ENCODE assay signal across 28 cellular contexts in the genomic region with DNA sequence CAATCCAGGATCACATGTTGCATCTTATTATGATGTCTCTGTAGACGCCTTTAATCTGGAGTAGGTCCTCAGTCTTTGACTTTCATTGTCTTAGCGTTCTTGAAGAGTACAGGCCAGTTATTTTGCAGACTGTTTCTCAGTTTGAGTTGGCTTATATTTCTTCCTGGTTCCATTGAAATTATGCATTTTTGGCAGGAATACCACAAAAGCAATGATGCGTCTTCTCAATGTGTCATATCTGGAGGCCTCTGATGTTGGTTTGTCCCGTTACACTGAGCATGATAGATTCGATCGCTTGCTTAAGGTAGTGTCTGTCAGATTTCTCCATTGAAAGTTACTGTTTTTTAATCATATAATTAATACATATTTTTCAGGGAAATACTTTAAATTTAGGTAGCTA.
"Had no signal": no experiment of that assay in that cellular context is flagged by ENCODE, and none has a peak within 500 bp of the region (broad histone marks: within the 10 kb centered on the region; RNA-seq: fewer than 3 reads in every experiment).

No MANE protein-coding gene starts in this region.

- H3K27me3 ChIP-seq: pancreas, suprapubic skin, tibial artery, upper lobe of right lung had no signal

- FAIRE-seq: keratinocyte, pancreas, urothelium cell line had no signal

- ATAC-seq: naive thymus-derived CD8-positive, alpha-beta T cell; pancreas; sciatic nerve; stimulated activated effector memory CD8-positive, alpha-beta T cell treated with anti-CD3 and anti-CD28 coated beads, Interleukin-12 subunit alpha, Interleukin-12 subunit beta, amount 100 ng/mL, for 72 hours; upper lobe of right lung had no signal

- H3K27me3 Mint-ChIP-seq: stimulated activated naive CD8-positive, alpha-beta T cell treated with anti-CD3 and anti-CD28 coated beads, Interleukin-15, Interleukin-2, amounts not matched to agents 100 ng/mL and 50 ng/mL, for 24 hours had no signal

- H3K27ac Mint-ChIP-seq: memory B cell; naive thymus-derived CD8-positive, alpha-beta T cell; nephron; stimulated activated effector memory CD8-positive, alpha-beta T cell treated with anti-CD3 and anti-CD28 coated beads, Interleukin-12 subunit alpha, Interleukin-12 subunit beta, amount 100 ng/mL, for 72 hours; stimulated activated naive CD8-positive, alpha-beta T cell treated with anti-CD3 and anti-CD28 coated beads, Interleukin-15, Interleukin-2, amounts not matched to agents 100 ng/mL and 50 ng/mL, for 24 hours had no signal

- H3K4me3 Mint-ChIP-seq: memory B cell; naive thymus-derived CD8-positive, alpha-beta T cell; nephron; neural crest cell; stimulated activated effector memory CD8-positive, alpha-beta T cell treated with anti-CD3 and anti-CD28 coated beads, Interleukin-12 subunit alpha, Interleukin-12 subunit beta, amount 100 ng/mL, for 72 hours; stimulated activated naive CD8-positive, alpha-beta T cell treated with anti-CD3 and anti-CD28 coated beads, Interleukin-15, Interleukin-2, amounts not matched to agents 100 ng/mL and 50 ng/mL, for 24 hours had no signal

- DNase-seq: hippocampal formation; left ventricle myocardium inferior; naive thymus-derived CD8-positive, alpha-beta T cell; nucleus accumbens; pancreas; posterior cingulate gyrus; retina; right cardiac atrium; stimulated activated CD4-positive, alpha-beta T cell treated with anti-CD3 and anti-CD28 coated beads, Interleukin-12 subunit alpha, Interleukin-12 subunit beta, amount 100 ng/mL, for 4 hours; stimulated activated CD4-positive, alpha-beta T cell treated with anti-CD3 and anti-CD28 coated beads, Interleukin-15, amount 100 ng/mL, for 24 hours; stimulated activated CD4-positive, alpha-beta T cell treated with anti-CD3 and anti-CD28 coated beads, Interleukin-4, amount 100 ng/mL, for 24 hours; stimulated activated naive CD4-positive, alpha-beta T cell; tibial artery; trophoblast cell; upper lobe of right lung had no signal

- H3K4me3 ChIP-seq: left ventricle myocardium inferior, lung, pancreas, prostate gland, skin epidermis, suprapubic skin, thoracic aorta, tibial artery, upper lobe of right lung had no signal

- H3K27ac ChIP-seq: left ventricle myocardium inferior, pancreas, prostate gland, skin epidermis, suprapubic skin, thoracic aorta, tibial artery, upper lobe of right lung had no signal

- H3K9me3 ChIP-seq: left ventricle myocardium inferior, pancreas, prostate gland, suprapubic skin, thoracic aorta, tibial artery, upper lobe of right lung had no signal

- H3K36me3 ChIP-seq: left ventricle myocardium inferior, pancreas, prostate gland, suprapubic skin, thoracic aorta, tibial artery, upper lobe of right lung had no signal

- H3K9me3 Mint-ChIP-seq: memory B cell; naive thymus-derived CD8-positive, alpha-beta T cell; nephron; neural crest cell; stimulated activated effector memory CD8-positive, alpha-beta T cell treated with anti-CD3 and anti-CD28 coated beads, Interleukin-12 subunit alpha, Interleukin-12 subunit beta, amount 100 ng/mL, for 72 hours; stimulated activated naive CD8-positive, alpha-beta T cell treated with anti-CD3 and anti-CD28 coated beads, Interleukin-15, Interleukin-2, amounts not matched to agents 100 ng/mL and 50 ng/mL, for 24 hours had no signal

- H3K4me1 ChIP-seq: pancreas, prostate gland, suprapubic skin, tibial artery, upper lobe of right lung had no signal

- H3K36me3 Mint-ChIP-seq: memory B cell; stimulated activated effector memory CD8-positive, alpha-beta T cell treated with anti-CD3 and anti-CD28 coated beads, Interleukin-12 subunit alpha, Interleukin-12 subunit beta, amount 100 ng/mL, for 72 hours had no signal

- H3K4me1 Mint-ChIP-seq: memory B cell; naive thymus-derived CD8-positive, alpha-beta T cell; neural crest cell; stimulated activated effector memory CD8-positive, alpha-beta T cell treated with anti-CD3 and anti-CD28 coated beads, Interleukin-12 subunit alpha, Interleukin-12 subunit beta, amount 100 ng/mL, for 72 hours had no signal
